ENCODE assay signal across 16 cellular contexts in genomic region chr5:88780731-88781130, GRCh38.
"Had no signal": no experiment of that assay in that cellular context is flagged by ENCODE, and none has a peak within 500 bp of the region (broad histone marks: within the 10 kb centered on the region; RNA-seq: fewer than 3 reads in every experiment).

No MANE protein-coding gene starts in this region.

- ATAC-seq: activated T-cell treated with anti-CD3 and anti-CD28 coated beads, Interleukin-2, amount 50 U/mL, for 72 hours; left lung; natural killer cell treated with Interleukin-12 subunit alpha and Interleukin-12 subunit beta and Interleukin-15 and Interleukin-18, amount 100 ng/mL, for 72 hours; right cardiac atrium had no signal

- H3K4me3 Mint-ChIP-seq: activated B cell treated with CpG ODN at 0.5 μM for 24 hours; activated naive CD8-positive, alpha-beta T cell; activated T-cell treated with anti-CD3 and anti-CD28 coated beads, Interleukin-2, amount 50 U/mL, for 72 hours; dendritic cell treated with granulocyte-macrophage colony-stimulating factor and Interleukin-4, amounts not matched to agents 40 ng/mL and 50 ng/mL, for 4 days; natural killer cell treated with Interleukin-12 subunit alpha and Interleukin-12 subunit beta and Interleukin-15 and Interleukin-18, amount 100 ng/mL, for 72 hours had no signal

- H3K9me3 Mint-ChIP-seq: activated B cell treated with CpG ODN at 0.5 μM for 24 hours; activated T-cell treated with anti-CD3 and anti-CD28 coated beads, Interleukin-2, amount 50 U/mL, for 72 hours; dendritic cell treated with granulocyte-macrophage colony-stimulating factor and Interleukin-4, amounts not matched to agents 40 ng/mL and 50 ng/mL, for 4 days; natural killer cell treated with Interleukin-12 subunit alpha and Interleukin-12 subunit beta and Interleukin-15 and Interleukin-18, amount 100 ng/mL, for 72 hours had no signal

- DNase-seq: activated B cell treated with CpG ODN at 0.5 μM for 24 hours; activated CD4-positive, alpha-beta T cell treated with anti-CD3 and anti-CD28 coated beads for 48 hours; activated CD8-positive, alpha-beta memory T cell treated with anti-CD3 and anti-CD28 coated beads, Interleukin-2, amount 50 U/mL, for 48 hours; activated gamma-delta T cell; activated T-cell treated with anti-CD3 and anti-CD28 coated beads, Interleukin-2, amount 50 U/mL, for 72 hours; brain microvascular endothelial cell; islet precursor cell; left lung; occipital lobe; right cardiac atrium; stomach; testis had no signal

- H3K27me3 Mint-ChIP-seq: activated B cell treated with CpG ODN at 0.5 μM for 24 hours; dendritic cell treated with granulocyte-macrophage colony-stimulating factor and Interleukin-4, amounts not matched to agents 40 ng/mL and 50 ng/mL, for 4 days; natural killer cell treated with Interleukin-12 subunit alpha and Interleukin-12 subunit beta and Interleukin-15 and Interleukin-18, amount 100 ng/mL, for 72 hours; progenitor cell of endocrine pancreas had no signal

- H3K27ac Mint-ChIP-seq: activated naive CD8-positive, alpha-beta T cell; dendritic cell treated with granulocyte-macrophage colony-stimulating factor and Interleukin-4, amounts not matched to agents 40 ng/mL and 50 ng/mL, for 4 days; natural killer cell treated with Interleukin-12 subunit alpha and Interleukin-12 subunit beta and Interleukin-15 and Interleukin-18, amount 100 ng/mL, for 72 hours; progenitor cell of endocrine pancreas had no signal

- H3K36me3 Mint-ChIP-seq: activated naive CD8-positive, alpha-beta T cell; natural killer cell treated with Interleukin-12 subunit alpha and Interleukin-12 subunit beta and Interleukin-15 and Interleukin-18, amount 100 ng/mL, for 72 hours had no signal
